Comparison of ENCODE assay signal across 8 cellular contexts in genomic region chr9:137254624-137255447, GRCh38.
DNase-seq lines count a peak whose midpoint lies in the region; ATAC-seq lines count a peak whose summit lies in the region.

Gene NELFB (plus strand): TSS chr9:137255327.

- peak within 1 kb of the TSS; percentile 85 for H3K27ac ChIP-seq in caudate nucleus (ENCODE audit: low read depth, low read length)

- DNase-seq in ACHN (peak; percentile 85), NCI-H345 (lab: John Stamatoyannopoulos, UW) (peak; percentile 92), caudate nucleus (lab: John Stamatoyannopoulos, UW) (peak in 60 of 61 donors; percentile 42 to 97 (median 88)), iris pigment epithelial cell (ENCODE audit: low read depth) (peak; percentile 80)
- DNase-seq in activated CD4-positive, CD25-positive, alpha-beta regulatory T cell (lab: John Stamatoyannopoulos, UW), result peak; percentile 93 to 97 (median 95)
- peak; percentile 99 for DNase-seq in stimulated activated CD4-positive, alpha-beta T cell treated with anti-CD3 and anti-CD28 coated beads, Interleukin-12 subunit alpha, Interleukin-12 subunit beta, amount 100 ng/mL, for 4 hours

- in situ Hi-C loops in ACHN (cut with HindIII; ENCODE audit: low pct_ligation_motif_present, low pct_unique_long_range_greater_than_20kb, low sequenced_read_pairs), result no loop called here

- ATAC-seq in GM18873 (IDR thresholded peaks at IDR 0.05; ENCODE audit: low FRiP score, unreplicated experiment) (peak; percentile 50), HG03108 (IDR thresholded peaks at IDR 0.05; ENCODE audit: unreplicated experiment) (peak; percentile 70)

Comparison
In these comparisons a context has a peak if more than half of its experiments do, and no peak if none do; other contexts are left out.
1. Peak in every context shown above with its lines: DNase-seq, ATAC-seq and H3K27ac ChIP-seq.